Comparison of ENCODE assay signal across 17 cellular contexts in the genomic region with DNA sequence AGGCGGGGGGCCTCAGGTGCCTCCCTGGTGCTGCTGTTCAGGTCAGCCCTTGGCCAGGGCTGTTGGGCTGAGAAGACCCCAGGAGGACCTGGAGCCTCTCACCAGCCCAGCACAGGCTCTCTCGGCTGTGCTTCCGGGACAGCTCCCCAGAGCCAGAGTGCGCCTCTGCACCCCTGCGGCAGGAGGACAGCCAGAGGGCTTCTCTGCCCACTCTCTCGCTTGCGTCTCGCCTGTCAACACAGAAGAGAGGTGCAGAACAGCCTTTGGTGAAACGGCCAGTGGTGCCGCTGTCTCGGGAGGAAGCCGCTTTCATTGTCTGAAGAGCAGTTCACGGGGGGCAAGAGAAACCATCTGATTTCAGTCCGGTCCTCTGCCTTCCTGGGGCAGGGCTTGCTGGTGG. TPM values are rescaled to one million over a fixed set of nuclear protein-coding genes. Genes with fewer than 3 reads are reported as not detected.
DNase-seq lines count a peak whose midpoint lies in the region; ATAC-seq, FAIRE-seq and TF ChIP-seq lines count a peak whose summit lies in the region.
"Had no signal": no experiment of that assay in that cellular context is flagged by ENCODE, and none has a peak within 500 bp of the region (broad histone marks: within the 10 kb centered on the region; RNA-seq: fewer than 3 reads in every experiment).

No MANE protein-coding gene starts in this region.

- H3K4me1 Mint-ChIP-seq in activated CD4-positive, alpha-beta memory T cell treated with anti-CD3 and anti-CD28 coated beads, Interleukin-2, amount 10 ng/mL, durations not matched to agents 7 days and 5 days, result peaks cover 14% of the 10 kb centered on the region

- no peak for TF ChIP-seq EP300 in K562 (IDR thresholded peaks at IDR 0.05; ENCODE audit: low read length)

- H4K20me1 ChIP-seq in BLaER1 (peaks cover 7% of the 10 kb centered on the region; the same call in 1 of the 2 replicates), K562 (replicated peaks; ENCODE audit: control insufficient read depth, insufficient read depth, low read length) (no peaks in the 10 kb centered on the region)

- H3K9ac ChIP-seq in BLaER1, result no peak overlapping the region; the same call in 1 of the 2 replicates
- H3K9ac ChIP-seq in K562 (ENCODE audit: insufficient read depth in 1 of 2, low read depth in 2 of 2, low read length in 2 of 2), result peak overlapping the region in 1 of 2 experiments; percentile 49; a peak in 1 of 4 replicates

- no peak overlapping the region for H3K27ac Mint-ChIP-seq in activated CD4-positive, alpha-beta memory T cell treated with anti-CD3 and anti-CD28 coated beads, Interleukin-2, amount 10 ng/mL, durations not matched to agents 7 days and 5 days
- H3K27ac Mint-ChIP-seq: endodermal cell, mesothelial cell of epicardium had no signal

- H2AFZ ChIP-seq in K562 (ENCODE audit: low read depth, low read length), result no peak overlapping the region

- H3K4me3 Mint-ChIP-seq in activated CD4-positive, alpha-beta memory T cell treated with anti-CD3 and anti-CD28 coated beads, Interleukin-2, amount 10 ng/mL, durations not matched to agents 7 days and 5 days, result no peak overlapping the region
- H3K4me3 Mint-ChIP-seq: endodermal cell had no signal

- H3K79me2 ChIP-seq in K562 (ENCODE audit: control insufficient read depth, insufficient read depth, low read length), result peaks cover 9% of the 10 kb centered on the region

- in situ Hi-C loops in K562 (cut with MboI), result no loop called here

- no peaks in the 10 kb centered on the region for H3K9me1 ChIP-seq in K562 (ENCODE audit: control insufficient read depth, insufficient read depth, low read length)

- TF ChIP-seq RAD21 in K562 (CRISPR knock-in tag; conservative IDR thresholded peaks at IDR 0.05 in 1 of 2, IDR thresholded peaks at IDR 0.05 in 1 of 2), result no peak

- H3K4me2 ChIP-seq in BLaER1 (peak overlapping the region; percentile 54), K562 (ENCODE audit: insufficient read depth, low read length) (no peak overlapping the region)

- no peak for FAIRE-seq in K562 (lab: Jason Lieb, UNC)
- FAIRE-seq: kidney had no signal

- TF ChIP-seq CTCF in HEK293 (tag by site-specific recombination; IDR thresholded peaks at IDR 0.05), result no peak
- TF ChIP-seq CTCF in K562 (IDR thresholded peaks at IDR 0.05 in 2 of 3, conservative IDR thresholded peaks at IDR 0.05 in 1 of 3; ENCODE audit: insufficient read depth in 2 of 3, low read depth in 1 of 3, low read length in 3 of 3), result no peak

- DNase-seq in K562 (ENCODE audit: extremely low read depth in 1 of 4, low spot score in 3 of 4) (no peak), lung microvascular endothelial cell (ENCODE audit: low read depth in 2 of 2) (peak; percentile 17 to 20), superior temporal gyrus (ENCODE audit: extremely low spot score) (no peak)
- DNase-seq in activated CD4-positive, alpha-beta memory T cell treated with anti-CD3 and anti-CD28 coated beads, Interleukin-2, amount 10 ng/mL, durations not matched to agents 7 days and 5 days, result no peak
- DNase-seq: cerebellar nuclear complex; endodermal cell; hippocampal formation; kidney; NCI-H2081; stimulated activated CD4-positive, alpha-beta T cell treated with anti-CD3 and anti-CD28 coated beads, Interleukin-4, amount 100 ng/mL, for 1 hour had no signal

- H3K9me3 Mint-ChIP-seq in activated CD4-positive, alpha-beta memory T cell treated with anti-CD3 and anti-CD28 coated beads, Interleukin-2, amount 10 ng/mL, durations not matched to agents 7 days and 5 days, result no peaks in the 10 kb centered on the region
- H3K9me3 Mint-ChIP-seq: endodermal cell, mesothelial cell of epicardium had no signal

- 50% methylated on average over 12 of the region's 14 CpGs for WGBS in K562 (ENCODE audit: insufficient coverage, low coverage, missing lambda C conversion rate)

- ATAC-seq in K562 (no peak), HG02759 (IDR thresholded peaks at IDR 0.05; ENCODE audit: unreplicated experiment) (no peak), HG02571 (IDR thresholded peaks at IDR 0.05; ENCODE audit: unreplicated experiment) (no peak)
- ATAC-seq: SK-N-SH treated with all-trans-retinoic acid at 6 μM for 48 hours had no signal

- H3K27me3 Mint-ChIP-seq in activated CD4-positive, alpha-beta memory T cell treated with anti-CD3 and anti-CD28 coated beads, Interleukin-2, amount 10 ng/mL, durations not matched to agents 7 days and 5 days, result no peaks in the 10 kb centered on the region

- H3K4me1 ChIP-seq in BLaER1 (peaks cover 43% of the 10 kb centered on the region), HEK293 (ENCODE audit: control insufficient read depth, insufficient read depth, low read length) (0 out of 2 replicates have a peak, but pooled peaks cover 3% of the 10 kb centered on the region), K562 (replicated peaks in 1 of 2; ENCODE audit: control insufficient read depth in 2 of 2, insufficient read depth in 2 of 2, low read length in 2 of 2) (peaks cover 18 to 68% of the 10 kb centered on the region in 2 experiments; a peak in 4 of 5 replicates)

- no peaks in the 10 kb centered on the region for H3K36me3 Mint-ChIP-seq in activated CD4-positive, alpha-beta memory T cell treated with anti-CD3 and anti-CD28 coated beads, Interleukin-2, amount 10 ng/mL, durations not matched to agents 7 days and 5 days (ENCODE audit: low read depth)
- H3K36me3 Mint-ChIP-seq: mesothelial cell of epicardium had no signal

- H3K9me3 ChIP-seq in BLaER1 (no peaks in the 10 kb centered on the region), HEK293 (ENCODE audit: control insufficient read depth, insufficient read depth, low read depth, low read length) (no peaks in the 10 kb centered on the region), K562 (replicated peaks; ENCODE audit: control insufficient read depth, insufficient read depth, low read depth, low read length) (no peaks in the 10 kb centered on the region)

- no peak for TF ChIP-seq POLR2A in K562 (conservative IDR thresholded peaks at IDR 0.05)

- POLR2A ChIA-PET in HEK293 (lab: Yijun Ruan, JAX), result interaction anchor here (6.9 kb wide), 1 partner anchor 10 kb away, joined by 84 read pairs; no protein-coding TSS in a partner anchor
- POLR2A ChIA-PET in K562 (lab: Yijun Ruan, JAX), result interaction anchor here (0.8 kb wide), 1 partner anchor 14 kb away, joined by 3 read pairs; no protein-coding TSS in a partner anchor
- POLR2A ChIA-PET in activated CD4-positive, alpha-beta memory T cell treated with anti-CD3 and anti-CD28 coated beads, Interleukin-2, amount 10 ng/mL, durations not matched to agents 7 days and 5 days (lab: Charles Lee), result interaction anchor here (5.9 kb wide), 1 partner anchor 10 kb away, joined by 123 read pairs; no protein-coding TSS in a partner anchor

- H3K36me3 ChIP-seq in BLaER1, result no peaks in the 10 kb centered on the region
- no peaks in the 10 kb centered on the region for H3K36me3 ChIP-seq in HEK293 (ENCODE audit: control insufficient read depth in 2 of 2, insufficient read depth in 1 of 2, low read length in 2 of 2)
- no peaks in the 10 kb centered on the region for H3K36me3 ChIP-seq in K562 (ENCODE audit: control insufficient read depth, insufficient read depth, low read length)

- intact Hi-C loops in K562 (cut with micrococcal nuclease), result loop anchor here (10.0 kb wide), 1 partner anchor 134 kb away; the partner anchor contains the start of gene UBAC1

- BruUV-seq in K562 (replicated peaks; lab: Mats Ljungman, UMichigan), result no TSS peak

- H3K27me3 ChIP-seq in BLaER1, result peaks cover 50% of the 10 kb centered on the region
- no peaks in the 10 kb centered on the region for H3K27me3 ChIP-seq in K562 (ENCODE audit: control insufficient read depth in 2 of 2, insufficient read depth in 2 of 2, low read length in 2 of 2)

- H3K27ac ChIP-seq in BLaER1, result peak overlapping the region; percentile 2; the same call in 1 of the 2 replicates
- H3K27ac ChIP-seq in HEK293 (ENCODE audit: extremely low read depth, low read depth, low read length), result no peak overlapping the region
- H3K27ac ChIP-seq in K562 (ENCODE audit: extremely low read depth, low read depth, low read length), result no peak overlapping the region
- H3K27ac ChIP-seq: skin epidermis had no signal

- CTCF ChIA-PET in HEK293 (lab: Yijun Ruan, JAX) (interaction anchor here (0.6 kb wide), 1 partner anchor 32 kb away, joined by 3 read pairs; no protein-coding TSS in a partner anchor), K562 (lab: Yijun Ruan, JAX; ENCODE audit: low intra/inter-chr PET ratio) (no interaction called here)
- CTCF ChIA-PET in activated CD4-positive, alpha-beta memory T cell treated with anti-CD3 and anti-CD28 coated beads, Interleukin-2, amount 10 ng/mL, durations not matched to agents 7 days and 5 days (lab: Charles Lee), result no interaction called here

- H3K4me3 ChIP-seq in BLaER1 (no peak overlapping the region), HEK293 (ENCODE audit: low read depth, low read length) (no peak overlapping the region), K562 (no peak overlapping the region)
- H3K4me3 ChIP-seq: skin epidermis had no signal

RNA-seq across cellular contexts. Expression of gene NACC2, which starts 3.8 kb away (rescaled TPM):
- 15.2 and 27.2 TPM in 2 replicates for total RNA-seq in K562 (2011; cell fraction: chromatin; rRNA removed; ENCODE audit: low replicate concordance)
- total RNA-seq in K562 (2011; cell fraction: nucleolus; rRNA removed), result 17.0 and 18.7 TPM in 2 replicates
- 10.7 and 13.6 TPM in 2 replicates for total RNA-seq in K562 (2011; cell fraction: nucleoplasm; rRNA removed)
- 16.6 and 21.1 TPM in 2 replicates for total RNA-seq in K562 (2014; rRNA removed)
- 4.4 and 4.8 TPM in 2 replicates for total RNA-seq in K562 (2014; rRNA removed; fragmentation: Illumina TruSeq; extraction: Trizol)
- 9.9 and 10.1 TPM in 2 replicates for total RNA-seq in K562 (2015; rRNA removed; fragmentation: Illumina TruSeq; extraction: Trizol)
- total RNA-seq in K562 (2021), result 22.2 and 25.1 TPM in 2 replicates
- polyA plus RNA-seq in K562 (2011; rRNA removed), result 5.6 TPM in 2 replicates
- 7.2 and 16.2 TPM in 2 replicates for polyA plus RNA-seq in K562 (2011; cell fraction: cytosol; rRNA removed)
- 14.6 and 26.1 TPM in 2 replicates for polyA plus RNA-seq in K562 (2011; cell fraction: nucleus; rRNA removed)
- 9.1 and 10.5 TPM in 2 replicates for polyA plus RNA-seq in K562 (2012)
- polyA plus RNA-seq in K562 (2014; fragmentation: Illumina TruSeq; extraction: Trizol), result 5.2 and 8.0 TPM in 2 replicates
- polyA plus RNA-seq in K562 (2014; fragmentation: Nextera tagmentation; extraction: Ambion mirVana), result under 1 TPM; 0.70 to 0.73 TPM
- 11.7 and 12.5 TPM in 2 replicates for polyA plus RNA-seq in K562 (2014; rRNA removed)
- 5.4 and 11.8 TPM in 2 replicates for polyA minus RNA-seq in K562 (2011; rRNA and poly(A)+ RNA removed)
- 12.6 and 13.9 TPM in 2 replicates for polyA minus RNA-seq in K562 (2011; cell fraction: cytosol; rRNA and poly(A)+ RNA removed)
- 5.9 and 6.5 TPM in 2 replicates for polyA minus RNA-seq in K562 (2011; cell fraction: nucleus; rRNA and poly(A)+ RNA removed)
- total RNA-seq in lung microvascular endothelial cell, result 10.9 and 11.6 TPM in 2 replicates
- total RNA-seq in activated CD4-positive, alpha-beta memory T cell treated with anti-CD3 and anti-CD28 coated beads, Interleukin-2, amount 10 ng/mL, durations not matched to agents 7 days and 5 days, result 1 to 10 TPM; 8.1 to 8.7 TPM

RNA-seq across cellular contexts. Expression of gene TMEM250, which starts 19.8 kb away (rescaled TPM):
- 9.3 and 37.6 TPM in 2 replicates for total RNA-seq in K562 (2011; cell fraction: chromatin; rRNA removed; ENCODE audit: low replicate concordance)
- total RNA-seq in K562 (2011; cell fraction: nucleolus; rRNA removed), result 42.5 and 42.8 TPM in 2 replicates
- 19.5 and 20.3 TPM in 2 replicates for total RNA-seq in K562 (2011; cell fraction: nucleoplasm; rRNA removed)
- total RNA-seq in K562 (2014; rRNA removed) (44.6 and 51.3 TPM in 2 replicates), K562 (2014; rRNA removed; fragmentation: Illumina TruSeq; extraction: Trizol) (6.2 and 6.7 TPM in 2 replicates), K562 (2015; rRNA removed; fragmentation: Illumina TruSeq; extraction: Trizol) (21.6 and 23.3 TPM in 2 replicates), K562 (2021) (40.6 and 43.1 TPM in 2 replicates), lung microvascular endothelial cell (34.0 and 44.4 TPM in 2 replicates)
- polyA plus RNA-seq in K562 (2011; rRNA removed) (11.5 and 12.2 TPM in 2 replicates), K562 (2014; fragmentation: Illumina TruSeq; extraction: Trizol) (9.8 and 16.8 TPM in 2 replicates), K562 (2014; fragmentation: Nextera tagmentation; extraction: Ambion mirVana) (under 1 TPM; 0.32 to 0.64 TPM), K562 (2014; rRNA removed) (25.1 and 28.0 TPM in 2 replicates)
- 15.5 and 50.0 TPM in 2 replicates for polyA plus RNA-seq in K562 (2011; cell fraction: cytosol; rRNA removed)
- polyA plus RNA-seq in K562 (2011; cell fraction: nucleus; rRNA removed), result 27.4 and 47.1 TPM in 2 replicates
- 27.5 and 33.5 TPM in 2 replicates for polyA plus RNA-seq in K562 (2012)
- polyA minus RNA-seq in K562 (2011; rRNA and poly(A)+ RNA removed), result 4.9 and 9.2 TPM in 2 replicates
- polyA minus RNA-seq in K562 (2011; cell fraction: cytosol; rRNA and poly(A)+ RNA removed), result 18.4 and 21.8 TPM in 2 replicates
- 18.7 and 25.0 TPM in 2 replicates for polyA minus RNA-seq in K562 (2011; cell fraction: nucleus; rRNA and poly(A)+ RNA removed)
- 10 to 100 TPM; 47.0 to 49.0 TPM for total RNA-seq in activated CD4-positive, alpha-beta memory T cell treated with anti-CD3 and anti-CD28 coated beads, Interleukin-2, amount 10 ng/mL, durations not matched to agents 7 days and 5 days

Comparison
In these comparisons a context has a peak if more than half of its experiments do, and no peak if none do; other contexts are left out.
1. DNase-seq: peak in lung microvascular endothelial cell (2 of 2); none in K562 (0 of 4), superior temporal gyrus (single experiment) and activated CD4-positive, alpha-beta memory T cell treated with anti-CD3 and anti-CD28 coated beads, Interleukin-2, amount 10 ng/mL, durations not matched to agents 7 days and 5 days (single experiment).